In the genomic region with DNA sequence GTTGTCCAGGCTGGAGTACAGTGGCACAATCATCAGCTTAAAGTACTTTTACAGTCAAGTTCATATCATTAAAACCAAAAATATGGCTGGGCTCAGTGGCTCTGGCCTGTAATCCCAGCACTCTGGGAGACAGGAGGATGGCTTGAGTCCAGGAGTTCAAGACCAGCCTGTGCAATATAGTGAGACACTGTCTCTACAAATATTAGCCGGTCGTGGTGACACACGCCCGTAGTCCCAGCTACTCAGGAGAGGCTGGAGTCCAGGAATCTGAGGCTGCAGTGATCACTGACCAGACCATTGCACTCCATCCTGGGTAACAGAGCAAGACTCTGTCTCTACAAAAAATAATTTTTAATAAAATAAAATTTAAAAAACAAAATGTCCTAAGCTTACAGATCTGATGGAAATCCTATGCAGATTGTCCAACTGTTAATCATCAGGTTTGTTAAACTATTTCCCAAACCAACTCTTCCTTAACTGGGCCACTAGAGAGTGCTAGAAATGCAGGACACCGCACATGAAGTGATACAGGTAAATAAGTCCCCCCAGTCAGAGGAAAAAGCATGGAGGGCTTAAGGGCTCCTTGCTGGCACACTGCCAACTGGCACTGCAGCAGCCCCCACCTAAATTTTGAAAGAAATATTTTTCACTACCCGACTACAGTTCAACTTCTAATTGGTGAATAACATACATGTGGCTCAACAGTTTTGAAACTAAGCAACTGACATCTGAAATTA, we compare ENCODE assay signal across 8 cellular contexts. TPM values are rescaled to one million over a fixed set of nuclear protein-coding genes. Genes with fewer than 3 reads are reported as not detected.
DNase-seq lines count a peak whose midpoint lies in the region; ATAC-seq, FAIRE-seq and TF ChIP-seq lines count a peak whose summit lies in the region.

No MANE protein-coding gene starts in this region.

- H3K27me3 Mint-ChIP-seq in activated T-cell treated with anti-CD3 and anti-CD28 coated beads, Interleukin-2, amount 50 U/mL, for 72 hours (ENCODE audit: low read depth), result no peaks in the 10 kb centered on the region

- no peak for TF ChIP-seq EP300 in A549 (IDR thresholded peaks at IDR 0.05)

- peaks cover 56% of the 10 kb centered on the region for H3K4me1 ChIP-seq in A549
- peaks cover 34 to 50% (median 41%) of the 10 kb centered on the region in 3 donors for H3K4me1 ChIP-seq in skeletal muscle tissue (ENCODE audit: control insufficient read depth in 3 of 3, insufficient read depth in 3 of 3, low read length in 3 of 3)

- H3K36me3 Mint-ChIP-seq in activated T-cell treated with anti-CD3 and anti-CD28 coated beads, Interleukin-2, amount 50 U/mL, for 72 hours (ENCODE audit: insufficient read depth in 2 of 2), result peaks cover 7 to 12% of the 10 kb centered on the region in 2 donors

- WGBS in A549 (ENCODE audit: missing lambda C conversion rate), result 29% methylated on average over 6 of the region's 6 CpGs

- H3K4me3 ChIP-seq in A549 (peak overlapping the region; percentile 100), skeletal muscle tissue (ENCODE audit: low read length in 3 of 3) (peak overlapping the region in 2 of 3 donors; percentile 43 to 91)

- TF ChIP-seq RAD21 in A549 (conservative IDR thresholded peaks at IDR 0.05 in 1 of 2, IDR thresholded peaks at IDR 0.05 in 1 of 2), result peak; percentile 55 to 56

- H3K9me3 Mint-ChIP-seq in activated T-cell treated with anti-CD3 and anti-CD28 coated beads, Interleukin-2, amount 50 U/mL, for 72 hours, result no peaks in the 10 kb centered on the region

- ATAC-seq in A549 (no peak), HG03432 (IDR thresholded peaks at IDR 0.05; ENCODE audit: unreplicated experiment) (no peak), HG03139 (IDR thresholded peaks at IDR 0.05; ENCODE audit: unreplicated experiment) (no peak)
- no peak for ATAC-seq in activated T-cell treated with anti-CD3 and anti-CD28 coated beads, Interleukin-2, amount 50 U/mL, for 72 hours (replicated peaks in 1 of 2)

- no peak for TF ChIP-seq POLR2A in A549 (IDR thresholded peaks at IDR 0.05; ENCODE audit: low read length)

- H3K4me1 Mint-ChIP-seq in activated T-cell treated with anti-CD3 and anti-CD28 coated beads, Interleukin-2, amount 50 U/mL, for 72 hours (ENCODE audit: low read depth), result peaks cover 65% of the 10 kb centered on the region

- no peaks in the 10 kb centered on the region for H3K36me3 ChIP-seq in skeletal muscle tissue (ENCODE audit: control insufficient read depth in 3 of 3, insufficient read depth in 3 of 3, low read length in 3 of 3)

- H3K27ac ChIP-seq in A549, result peak overlapping the region in 1 of 2 experiments; percentile 99; a peak in 2 of 6 replicates
- peak overlapping the region; percentile 100 for H3K27ac ChIP-seq in skeletal muscle tissue (ENCODE audit: low read depth, low read length)

- peak overlapping the region; percentile 91 for H3K27ac Mint-ChIP-seq in activated T-cell treated with anti-CD3 and anti-CD28 coated beads, Interleukin-2, amount 50 U/mL, for 72 hours

- no peaks in the 10 kb centered on the region for H3K27me3 ChIP-seq in skeletal muscle tissue (ENCODE audit: control insufficient read depth in 3 of 3, insufficient read depth in 3 of 3, low read length in 3 of 3)

- DNase-seq in A549 (ENCODE audit: low read depth in 1 of 2, low spot score in 1 of 2) (peak; percentile 57 to 81), NCI-H526 treated with DMSO at 0.1 percent for 48 hours (lab: John Stamatoyannopoulos, UW) (peak; percentile 13), glomerular visceral epithelial cell (ENCODE audit: extremely low spot score) (peak; percentile 74)
- DNase-seq in activated T-cell treated with anti-CD3 and anti-CD28 coated beads, Interleukin-2, amount 50 U/mL, for 72 hours, result peak; percentile 10 to 25

- TF ChIP-seq CTCF in A549 (IDR thresholded peaks at IDR 0.05) (peak; percentile 62), GM12874 (IDR thresholded peaks at IDR 0.05; ENCODE audit: insufficient read depth, low read depth, low read length) (peak; percentile 53)

- FAIRE-seq in A549 (lab: Jason Lieb, UNC), result no peak

- H3K9ac ChIP-seq in skeletal muscle tissue (ENCODE audit: low read depth in 1 of 3, low read length in 3 of 3), result peak overlapping the region in 2 of 3 donors; percentile 33

- H3K4me3 Mint-ChIP-seq in activated T-cell treated with anti-CD3 and anti-CD28 coated beads, Interleukin-2, amount 50 U/mL, for 72 hours, result peak overlapping the region; percentile 99 to 100

- peak overlapping the region; percentile 81 for H3K4me2 ChIP-seq in A549

- POLR2A ChIA-PET in A549 (lab: Yijun Ruan, JAX), result no interaction called here

- H3K9me3 ChIP-seq in A549, result no peaks in the 10 kb centered on the region
- H3K9me3 ChIP-seq in skeletal muscle tissue (ENCODE audit: control insufficient read depth in 3 of 3, low read length in 3 of 3), result no peaks in the 10 kb centered on the region

- CTCF ChIA-PET in A549 (lab: Yijun Ruan, JAX), result interaction anchor here (0.8 to 2.0 kb wide), 9 partner anchors 12 to 79 kb away, joined by 3 to 10 read pairs (median 5); no protein-coding TSS in a partner anchor

TF ChIP-seq in A549, 52 proteins besides CTCF, POLR2A, EP300 and RAD21 (continues in another document):
- TF ChIP-seq EHF (CRISPR knock-in tag; IDR thresholded peaks at IDR 0.05), result 0 out of 2 replicates have a peak, but pooled peaks have one; percentile 28
- no peak for TF ChIP-seq CBX8 (IDR thresholded peaks at IDR 0.05)
- TF ChIP-seq GATA3 (IDR thresholded peaks at IDR 0.05; ENCODE audit: borderline replicate concordance), result no peak
- TF ChIP-seq NFE2L2 (conservative IDR thresholded peaks at IDR 0.05; ENCODE audit: low read length), result no peak
- TF ChIP-seq HOXB5 (CRISPR knock-in tag; IDR thresholded peaks at IDR 0.05), result no peak
- no peak; the same call in 1 of the 2 replicates for TF ChIP-seq POLR2AphosphoS2 (conservative IDR thresholded peaks at IDR 0.05; ENCODE audit: low read length)
- TF ChIP-seq, protein P1, sequence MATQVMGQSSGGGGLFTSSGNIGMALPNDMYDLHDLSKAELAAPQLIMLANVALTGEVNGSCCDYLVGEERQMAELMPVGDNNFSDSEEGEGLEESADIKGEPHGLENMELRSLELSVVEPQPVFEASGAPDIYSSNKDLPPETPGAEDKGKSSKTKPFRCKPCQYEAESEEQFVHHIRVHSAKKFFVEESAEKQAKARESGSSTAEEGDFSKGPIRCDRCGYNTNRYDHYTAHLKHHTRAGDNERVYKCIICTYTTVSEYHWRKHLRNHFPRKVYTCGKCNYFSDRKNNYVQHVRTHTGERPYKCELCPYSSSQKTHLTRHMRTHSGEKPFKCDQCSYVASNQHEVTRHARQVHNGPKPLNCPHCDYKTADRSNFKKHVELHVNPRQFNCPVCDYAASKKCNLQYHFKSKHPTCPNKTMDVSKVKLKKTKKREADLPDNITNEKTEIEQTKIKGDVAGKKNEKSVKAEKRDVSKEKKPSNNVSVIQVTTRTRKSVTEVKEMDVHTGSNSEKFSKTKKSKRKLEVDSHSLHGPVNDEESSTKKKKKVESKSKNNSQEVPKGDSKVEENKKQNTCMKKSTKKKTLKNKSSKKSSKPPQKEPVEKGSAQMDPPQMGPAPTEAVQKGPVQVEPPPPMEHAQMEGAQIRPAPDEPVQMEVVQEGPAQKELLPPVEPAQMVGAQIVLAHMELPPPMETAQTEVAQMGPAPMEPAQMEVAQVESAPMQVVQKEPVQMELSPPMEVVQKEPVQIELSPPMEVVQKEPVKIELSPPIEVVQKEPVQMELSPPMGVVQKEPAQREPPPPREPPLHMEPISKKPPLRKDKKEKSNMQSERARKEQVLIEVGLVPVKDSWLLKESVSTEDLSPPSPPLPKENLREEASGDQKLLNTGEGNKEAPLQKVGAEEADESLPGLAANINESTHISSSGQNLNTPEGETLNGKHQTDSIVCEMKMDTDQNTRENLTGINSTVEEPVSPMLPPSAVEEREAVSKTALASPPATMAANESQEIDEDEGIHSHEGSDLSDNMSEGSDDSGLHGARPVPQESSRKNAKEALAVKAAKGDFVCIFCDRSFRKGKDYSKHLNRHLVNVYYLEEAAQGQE (IDR thresholded peaks at IDR 0.05), result no peak
- no peak for TF ChIP-seq CBX2 (IDR thresholded peaks at IDR 0.05; ENCODE audit: borderline replicate concordance, low read depth)
- TF ChIP-seq SMC3 (IDR thresholded peaks at IDR 0.05), result peak; percentile 31; the same call in 1 of the 3 replicates
- TF ChIP-seq, protein P2, sequence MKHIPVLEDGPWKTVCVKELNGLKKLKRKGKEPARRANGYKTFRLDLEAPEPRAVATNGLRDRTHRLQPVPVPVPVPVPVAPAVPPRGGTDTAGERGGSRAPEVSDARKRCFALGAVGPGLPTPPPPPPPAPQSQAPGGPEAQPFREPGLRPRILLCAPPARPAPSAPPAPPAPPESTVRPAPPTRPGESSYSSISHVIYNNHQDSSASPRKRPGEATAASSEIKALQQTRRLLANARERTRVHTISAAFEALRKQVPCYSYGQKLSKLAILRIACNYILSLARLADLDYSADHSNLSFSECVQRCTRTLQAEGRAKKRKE (CRISPR knock-in tag; IDR thresholded peaks at IDR 0.05; ENCODE audit: low read depth), result no peak
- no peak for TF ChIP-seq JUN (IDR thresholded peaks at IDR 0.05)
- no peak for TF ChIP-seq ZSCAN20 (CRISPR knock-in tag; IDR thresholded peaks at IDR 0.05)
- TF ChIP-seq HOXA7 (CRISPR knock-in tag; IDR thresholded peaks at IDR 0.05), result 0 out of 2 replicates have a peak, but pooled peaks have one; percentile 38
- no peak for TF ChIP-seq NR3C1 (IDR thresholded peaks at IDR 0.05)
- no peak for TF ChIP-seq RFX5 (IDR thresholded peaks at IDR 0.05)
- TF ChIP-seq KDM5A (IDR thresholded peaks at IDR 0.05), result no peak
- TF ChIP-seq CEBPB (IDR thresholded peaks at IDR 0.05), result no peak
- TF ChIP-seq MAZ (IDR thresholded peaks at IDR 0.05; ENCODE audit: borderline replicate concordance, low read depth, low read length), result no peak
- no peak for TF ChIP-seq HDAC2 (IDR thresholded peaks at IDR 0.05)
- TF ChIP-seq RARB (CRISPR knock-in tag; IDR thresholded peaks at IDR 0.05), result no peak
- TF ChIP-seq, protein P3, sequence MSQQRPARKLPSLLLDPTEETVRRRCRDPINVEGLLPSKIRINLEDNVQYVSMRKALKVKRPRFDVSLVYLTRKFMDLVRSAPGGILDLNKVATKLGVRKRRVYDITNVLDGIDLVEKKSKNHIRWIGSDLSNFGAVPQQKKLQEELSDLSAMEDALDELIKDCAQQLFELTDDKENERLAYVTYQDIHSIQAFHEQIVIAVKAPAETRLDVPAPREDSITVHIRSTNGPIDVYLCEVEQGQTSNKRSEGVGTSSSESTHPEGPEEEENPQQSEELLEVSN (IDR thresholded peaks at IDR 0.05; ENCODE audit: borderline replicate concordance, low read depth), result no peak

RNA-seq across cellular contexts. Expression of a gene that starts 2.8 kb away (rescaled TPM):
- polyA plus RNA-seq in A549 (2011; rRNA removed), result 293 and 300 TPM in 2 replicates
- polyA plus RNA-seq in A549 (2012; cell fraction: cytosol; rRNA removed), result 152 and 192 TPM in 2 replicates
- polyA plus RNA-seq in A549 (2012; cell fraction: nucleus; rRNA removed), result 274 and 304 TPM in 2 replicates
- 130 to 141 TPM (median 134 TPM) in 3 replicates for polyA plus RNA-seq in A549 (2017; fragmentation: RNase III; extraction: RNeasy Plus Mini Kit Qiagen cat#74134 plus additional on column Dnase treatment)
- polyA minus RNA-seq in A549 (2011; rRNA and poly(A)+ RNA removed), result 312 and 352 TPM in 2 replicates
- 100 to 1,000 TPM; 175 to 195 TPM for total RNA-seq in activated T-cell treated with anti-CD3 and anti-CD28 coated beads, Interleukin-2, amount 50 U/mL, for 72 hours
- 156 TPM for total RNA-seq in skeletal muscle tissue

Comparison
In these comparisons a context has a peak if more than half of its experiments do, and no peak if none do; other contexts are left out.
1. DNase-seq: peak in every context shown above with its lines; median percentile 74 in glomerular visceral epithelial cell; 69 in A549; 18 in activated T-cell treated with anti-CD3 and anti-CD28 coated beads, Interleukin-2, amount 50 U/mL, for 72 hours; 13 in NCI-H526 treated with DMSO at 0.1 percent for 48 hours.